Comparison of ENCODE assay signal across 1 cellular context in the genomic region with DNA sequence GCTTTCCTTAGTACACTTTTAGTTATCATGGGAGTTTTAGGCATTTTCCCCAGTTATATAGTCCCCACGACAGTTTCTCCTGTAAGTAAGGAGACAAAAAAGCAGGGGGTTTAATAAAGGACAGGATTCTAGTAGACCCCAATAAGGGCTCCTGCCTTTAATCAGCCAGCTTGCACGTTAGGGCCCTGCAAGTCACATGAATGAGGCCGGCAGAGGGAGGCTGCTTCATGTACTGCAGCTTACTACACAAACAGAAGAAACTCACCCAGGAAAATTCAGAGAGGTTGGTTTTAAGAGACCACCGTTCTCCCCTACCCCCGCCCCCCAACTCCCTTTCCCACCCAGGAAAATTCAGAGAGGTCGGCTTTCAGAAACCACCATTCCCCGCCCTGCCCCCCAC.
TF ChIP-seq lines count a peak whose summit lies in the region.

No MANE protein-coding gene starts in this region.

TF ChIP-seq in K562, 482 proteins besides CTCF, POLR2A, EP300 and RAD21 (continued from another document):
- TF ChIP-seq, protein P1, sequence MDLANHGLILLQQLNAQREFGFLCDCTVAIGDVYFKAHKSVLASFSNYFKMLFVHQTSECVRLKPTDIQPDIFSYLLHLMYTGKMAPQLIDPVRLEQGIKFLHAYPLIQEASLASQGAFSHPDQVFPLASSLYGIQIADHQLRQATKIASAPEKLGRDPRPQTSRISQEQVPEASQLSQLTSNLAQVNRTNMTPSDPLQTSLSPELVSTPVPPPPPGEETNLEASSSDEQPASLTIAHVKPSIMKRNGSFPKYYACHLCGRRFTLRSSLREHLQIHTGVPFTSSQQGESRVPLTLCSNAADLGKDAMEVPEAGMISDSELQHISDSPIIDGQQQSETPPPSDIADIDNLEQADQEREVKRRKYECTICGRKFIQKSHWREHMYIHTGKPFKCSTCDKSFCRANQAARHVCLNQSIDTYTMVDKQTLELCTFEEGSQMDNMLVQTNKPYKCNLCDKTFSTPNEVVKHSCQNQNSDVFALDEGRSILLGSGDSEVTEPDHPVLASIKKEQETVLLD (IDR thresholded peaks at IDR 0.05): no peak
- TF ChIP-seq HSF4 (CRISPR knock-in tag; IDR thresholded peaks at IDR 0.05; ENCODE audit: borderline replicate concordance): no peak
- TF ChIP-seq, protein P2, sequence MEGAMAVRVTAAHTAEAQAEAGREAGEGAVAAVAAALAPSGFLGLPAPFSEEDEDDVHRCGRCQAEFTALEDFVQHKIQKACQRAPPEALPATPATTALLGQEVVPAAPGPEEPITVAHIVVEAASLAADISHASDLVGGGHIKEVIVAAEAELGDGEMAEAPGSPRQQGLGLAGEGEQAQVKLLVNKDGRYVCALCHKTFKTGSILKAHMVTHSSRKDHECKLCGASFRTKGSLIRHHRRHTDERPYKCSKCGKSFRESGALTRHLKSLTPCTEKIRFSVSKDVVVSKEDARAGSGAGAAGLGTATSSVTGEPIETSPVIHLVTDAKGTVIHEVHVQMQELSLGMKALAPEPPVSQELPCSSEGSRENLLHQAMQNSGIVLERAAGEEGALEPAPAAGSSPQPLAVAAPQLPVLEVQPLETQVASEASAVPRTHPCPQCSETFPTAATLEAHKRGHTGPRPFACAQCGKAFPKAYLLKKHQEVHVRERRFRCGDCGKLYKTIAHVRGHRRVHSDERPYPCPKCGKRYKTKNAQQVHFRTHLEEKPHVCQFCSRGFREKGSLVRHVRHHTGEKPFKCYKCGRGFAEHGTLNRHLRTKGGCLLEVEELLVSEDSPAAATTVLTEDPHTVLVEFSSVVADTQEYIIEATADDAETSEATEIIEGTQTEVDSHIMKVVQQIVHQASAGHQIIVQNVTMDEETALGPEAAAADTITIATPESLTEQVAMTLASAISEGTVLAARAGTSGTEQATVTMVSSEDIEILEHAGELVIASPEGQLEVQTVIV (CRISPR knock-in tag; IDR thresholded peaks at IDR 0.05; ENCODE audit: borderline replicate concordance): no peak
- no peak for TF ChIP-seq CCNT2 (IDR thresholded peaks at IDR 0.05; ENCODE audit: borderline replicate concordance, extremely low read depth, insufficient read length, low read depth, low read length)
- TF ChIP-seq ZZZ3 (IDR thresholded peaks at IDR 0.05): no peak
- TF ChIP-seq, protein P3, sequence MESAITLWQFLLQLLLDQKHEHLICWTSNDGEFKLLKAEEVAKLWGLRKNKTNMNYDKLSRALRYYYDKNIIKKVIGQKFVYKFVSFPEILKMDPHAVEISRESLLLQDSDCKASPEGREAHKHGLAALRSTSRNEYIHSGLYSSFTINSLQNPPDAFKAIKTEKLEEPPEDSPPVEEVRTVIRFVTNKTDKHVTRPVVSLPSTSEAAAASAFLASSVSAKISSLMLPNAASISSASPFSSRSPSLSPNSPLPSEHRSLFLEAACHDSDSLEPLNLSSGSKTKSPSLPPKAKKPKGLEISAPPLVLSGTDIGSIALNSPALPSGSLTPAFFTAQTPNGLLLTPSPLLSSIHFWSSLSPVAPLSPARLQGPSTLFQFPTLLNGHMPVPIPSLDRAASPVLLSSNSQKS (CRISPR knock-in tag; IDR thresholded peaks at IDR 0.05): no peak
- TF ChIP-seq, protein P4, sequence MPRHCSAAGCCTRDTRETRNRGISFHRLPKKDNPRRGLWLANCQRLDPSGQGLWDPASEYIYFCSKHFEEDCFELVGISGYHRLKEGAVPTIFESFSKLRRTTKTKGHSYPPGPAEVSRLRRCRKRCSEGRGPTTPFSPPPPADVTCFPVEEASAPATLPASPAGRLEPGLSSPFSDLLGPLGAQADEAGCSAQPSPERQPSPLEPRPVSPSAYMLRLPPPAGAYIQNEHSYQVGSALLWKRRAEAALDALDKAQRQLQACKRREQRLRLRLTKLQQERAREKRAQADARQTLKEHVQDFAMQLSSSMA (CRISPR knock-in tag; IDR thresholded peaks at IDR 0.05): no peak
- no peak for TF ChIP-seq NCOA2 (IDR thresholded peaks at IDR 0.05; ENCODE audit: partially characterized antibody in 2 of 2)
- TF ChIP-seq DMBX1 (CRISPR knock-in tag; IDR thresholded peaks at IDR 0.05; ENCODE audit: borderline replicate concordance): no peak
- TF ChIP-seq, protein P5, sequence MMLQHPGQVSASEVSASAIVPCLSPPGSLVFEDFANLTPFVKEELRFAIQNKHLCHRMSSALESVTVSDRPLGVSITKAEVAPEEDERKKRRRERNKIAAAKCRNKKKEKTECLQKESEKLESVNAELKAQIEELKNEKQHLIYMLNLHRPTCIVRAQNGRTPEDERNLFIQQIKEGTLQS (IDR thresholded peaks at IDR 0.05): no peak
- TF ChIP-seq, protein P5 (CRISPR knock-in tag; conservative IDR thresholded peaks at IDR 0.05): no peak
- TF ChIP-seq, protein P6, sequence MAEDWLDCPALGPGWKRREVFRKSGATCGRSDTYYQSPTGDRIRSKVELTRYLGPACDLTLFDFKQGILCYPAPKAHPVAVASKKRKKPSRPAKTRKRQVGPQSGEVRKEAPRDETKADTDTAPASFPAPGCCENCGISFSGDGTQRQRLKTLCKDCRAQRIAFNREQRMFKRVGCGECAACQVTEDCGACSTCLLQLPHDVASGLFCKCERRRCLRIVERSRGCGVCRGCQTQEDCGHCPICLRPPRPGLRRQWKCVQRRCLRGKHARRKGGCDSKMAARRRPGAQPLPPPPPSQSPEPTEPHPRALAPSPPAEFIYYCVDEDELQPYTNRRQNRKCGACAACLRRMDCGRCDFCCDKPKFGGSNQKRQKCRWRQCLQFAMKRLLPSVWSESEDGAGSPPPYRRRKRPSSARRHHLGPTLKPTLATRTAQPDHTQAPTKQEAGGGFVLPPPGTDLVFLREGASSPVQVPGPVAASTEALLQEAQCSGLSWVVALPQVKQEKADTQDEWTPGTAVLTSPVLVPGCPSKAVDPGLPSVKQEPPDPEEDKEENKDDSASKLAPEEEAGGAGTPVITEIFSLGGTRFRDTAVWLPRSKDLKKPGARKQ (CRISPR knock-in tag; IDR thresholded peaks at IDR 0.05): no peak
- no peak for TF ChIP-seq MAFF (IDR thresholded peaks at IDR 0.05; ENCODE audit: low read length)
- TF ChIP-seq GATA2 (CRISPR knock-in tag; IDR thresholded peaks at IDR 0.05): no peak
- no peak for TF ChIP-seq BDP1 (IDR thresholded peaks at IDR 0.05; ENCODE audit: insufficient read depth, insufficient read length)
- no peak for TF ChIP-seq MXI1 (IDR thresholded peaks at IDR 0.05; ENCODE audit: low read depth, low read length)
- TF ChIP-seq ERF (CRISPR knock-in tag; IDR thresholded peaks at IDR 0.05): no peak
